In the genomic region with DNA sequence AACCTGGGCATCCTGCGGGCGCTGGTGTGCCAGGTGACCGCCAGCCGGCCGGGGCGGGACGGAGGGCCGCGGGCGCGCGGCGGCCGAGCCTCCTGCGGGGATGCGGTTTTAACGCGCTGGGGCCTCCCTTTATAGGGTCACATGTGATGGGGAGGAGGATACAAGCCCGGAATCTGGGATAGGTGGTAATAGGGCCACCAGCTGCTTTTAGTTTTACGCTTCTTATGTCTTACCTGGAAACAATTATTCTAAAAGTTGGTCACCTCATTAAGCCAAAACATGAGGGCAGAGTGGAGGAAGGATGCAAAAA, we compare ENCODE assay signal across 8 cellular contexts. TPM values are rescaled to one million over a fixed set of nuclear protein-coding genes. Genes with fewer than 3 reads are reported as not detected.
DNase-seq lines count a peak whose midpoint lies in the region; ATAC-seq and TF ChIP-seq lines count a peak whose summit lies in the region.

No MANE protein-coding gene starts in this region.

- H3K4me1 ChIP-seq in transverse colon = peaks cover 7 to 25% (median 13%) of the 10 kb centered on the region in 4 donors

- H3K27ac ChIP-seq in C4-2B = peak overlapping the region; percentile 99
- peak overlapping the region; percentile 96 to 99 (median 98) for H3K27ac ChIP-seq in transverse colon

- TF ChIP-seq EP300 in transverse colon (IDR thresholded peaks at IDR 0.05; ENCODE audit: low read depth) = no peak

- no peak for TF ChIP-seq POLR2A in transverse colon (IDR thresholded peaks at IDR 0.05)

- H3K27me3 Mint-ChIP-seq in brain = peaks cover 7% of the 10 kb centered on the region

- intact Hi-C loops in transverse colon (cut with DNase I; ENCODE audit: low total_unique reads) = loop anchor here (10.0 kb wide), 2 partner anchors 90 to 280 kb away; a partner anchor contains a TSS

- no peaks in the 10 kb centered on the region for H3K27me3 ChIP-seq in transverse colon

- in situ Hi-C loops in transverse colon (cut with MboI; ENCODE audit: low pct_ligation_motif_present in 1 of 4, low pct_unique_long_range_greater_than_20kb in 1 of 4, low sequenced_read_pairs in 3 of 4) = no loop called here

- peaks cover 57% of the 10 kb centered on the region for H3K4me1 Mint-ChIP-seq in brain

- 0% methylated on average over 1 to 19 of the region's 20 CpGs for WGBS in transverse colon (ENCODE audit: low coverage in 1 of 2), 2 donors

- DNase-seq in Jurkat, Clone E6-1 (ENCODE audit: low read depth, low spot score) = peak; percentile 42
- DNase-seq in medulla oblongata (ENCODE audit: extremely low spot score) (peak; percentile 67), transverse colon (peak; percentile 87)
- no peak for DNase-seq in stimulated activated naive CD4-positive, alpha-beta T cell treated with Interleukin-2 at 50 U/mL for 16 hours (lab: John Stamatoyannopoulos, UW)
- DNase-seq in activated CD4-positive, alpha-beta T cell treated with anti-CD3 and anti-CD28 coated beads for 1 hour = no peak

- TF ChIP-seq CTCF in C4-2B (conservative IDR thresholded peaks at IDR 0.05) (no peak), brain (conservative IDR thresholded peaks at IDR 0.05) (no peak), transverse colon (IDR thresholded peaks at IDR 0.05) (no peak)

- peaks cover 1 to 13% (median 9%) of the 10 kb centered on the region in 5 experiments for H3K9me3 Mint-ChIP-seq in brain

- ATAC-seq in GM18498 (IDR thresholded peaks at IDR 0.05; ENCODE audit: unreplicated experiment) = no peak

- H3K36me3 Mint-ChIP-seq in brain = peaks cover 60% of the 10 kb centered on the region

- no peaks in the 10 kb centered on the region for H3K9me3 ChIP-seq in transverse colon

- peak overlapping the region; percentile 86 to 94 (median 92) for H3K4me3 Mint-ChIP-seq in brain

- H3K4me3 ChIP-seq in Jurkat, Clone E6-1 (ENCODE audit: low read length) = peak overlapping the region; percentile 87
- H3K4me3 ChIP-seq in transverse colon = peak overlapping the region; percentile 61 to 79 (median 72)

- H3K27ac Mint-ChIP-seq in brain = peak overlapping the region; percentile 58 to 94 (median 87)

- peaks cover 0 to 20% (median 0%) of the 10 kb centered on the region in 4 donors for H3K36me3 ChIP-seq in transverse colon

RNA-seq across cellular contexts. Expression of a gene that starts 0.6 kb away (rescaled TPM):
- polyA plus RNA-seq in Jurkat, Clone E6-1 (2012; ENCODE audit: insufficient read depth, insufficient read length) = 10.4 TPM
- 3.5 TPM for polyA plus RNA-seq in brain (ENCODE audit: insufficient read depth, low read depth, low replicate concordance)
- total RNA-seq in transverse colon = 10 to 100 TPM in 3 of 4 donors, 1 to 10 TPM in 1; 6.2 to 24.7 (median 19.2) TPM

RNA-seq across cellular contexts. Expression of a gene that starts 0.8 kb away (rescaled TPM):
- 18.2 TPM for polyA plus RNA-seq in Jurkat, Clone E6-1 (2012; ENCODE audit: insufficient read depth, insufficient read length)
- polyA plus RNA-seq in brain (ENCODE audit: insufficient read depth, low read depth, low replicate concordance) = 3.7 TPM
- 10 to 100 TPM in 3 of 4 donors, 1 to 10 TPM in 1; 6.7 to 64.5 (median 22.1) TPM for total RNA-seq in transverse colon

Comparison
In these comparisons a context has a peak if more than half of its experiments do, and no peak if none do; other contexts are left out.
1. DNase-seq: peak in Jurkat, Clone E6-1 (single experiment), medulla oblongata (single experiment) and transverse colon (single experiment); none in stimulated activated naive CD4-positive, alpha-beta T cell treated with Interleukin-2 at 50 U/mL for 16 hours (single experiment) and activated CD4-positive, alpha-beta T cell treated with anti-CD3 and anti-CD28 coated beads for 1 hour (single experiment).